ENCODE assay signal across 8 cellular contexts in the genomic region with DNA sequence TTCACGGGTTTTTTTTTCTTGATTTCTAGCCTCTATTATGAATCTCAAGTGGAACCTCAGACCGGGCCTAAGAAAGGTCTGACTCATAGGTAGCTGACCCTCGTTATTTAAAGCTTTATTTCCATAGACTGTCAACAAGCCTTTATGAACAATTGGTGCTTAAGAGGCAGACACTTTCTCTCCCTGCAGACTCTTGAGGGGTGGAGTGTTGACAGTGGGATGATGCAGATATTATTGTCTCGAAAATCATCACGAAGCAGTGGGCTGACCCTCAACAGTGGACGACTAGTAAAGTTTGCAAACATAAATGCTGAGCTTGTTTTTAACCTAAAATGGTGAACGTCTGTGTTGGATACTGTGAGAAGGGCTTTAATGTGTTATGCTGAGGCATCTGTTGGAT. TPM values are rescaled to one million over a fixed set of nuclear protein-coding genes. Genes with fewer than 3 reads are reported as not detected.
DNase-seq lines count a peak whose midpoint lies in the region; ATAC-seq, FAIRE-seq and TF ChIP-seq lines count a peak whose summit lies in the region.

No MANE protein-coding gene starts in this region.

- 81% methylated on average over 7 of the region's 7 CpGs for WGBS in HepG2 (ENCODE audit: low lambda C conversion rate)
- WGBS in right lobe of liver (ENCODE audit: insufficient coverage, low coverage, low lambda C conversion rate, missing lambda C conversion rate), result 57% methylated on average over 7 of the region's 7 CpGs
- WGBS in upper lobe of left lung, 2 donors, result 29 to 31% methylated on average over 7 of the region's 7 CpGs

- H3K4me3 ChIP-seq in HepG2 (replicated peaks in 1 of 3; ENCODE audit: insufficient read depth in 1 of 3, low read depth in 2 of 3, low read length in 3 of 3) (peak overlapping the region in 1 of 3 experiments; percentile 84; a peak in 1 of 6 replicates), right lobe of liver (no peak overlapping the region), PC-9 (no peak overlapping the region; the same call in 1 of the 2 replicates), foreskin fibroblast (ENCODE audit: low read depth in 1 of 2, low read length in 2 of 2) (peak overlapping the region; percentile 68 to 85), upper lobe of left lung (peak overlapping the region in 3 of 4 donors; percentile 78 to 98 (median 82))

- H3K4me1 ChIP-seq in HepG2 (ENCODE audit: insufficient read depth, low read length) (peaks cover 63% of the 10 kb centered on the region), right lobe of liver (peaks cover 0 to 35% (median 18%) of the 10 kb centered on the region in 4 donors), PC-9 (replicated peaks; ENCODE audit: insufficient read depth) (peaks cover 65% of the 10 kb centered on the region), upper lobe of left lung (peaks cover 33 to 55% (median 42%) of the 10 kb centered on the region in 4 donors)

- DNase-seq in HepG2 (ENCODE audit: low spot score) (no peak), right lobe of liver (no peak), PC-9 (no peak), foreskin fibroblast (peak; percentile 28 to 34), upper lobe of left lung (no peak), epidermal melanocyte (ENCODE audit: insufficient read length, low spot score) (no peak), GDM1 (lab: John Stamatoyannopoulos, UW) (no peak)

- no peak overlapping the region for H3K27ac ChIP-seq in HepG2 (ENCODE audit: extremely low read length, insufficient read depth, low read length)
- H3K27ac ChIP-seq in right lobe of liver, result peak overlapping the region in 1 of 3 donors; percentile 2
- H3K27ac ChIP-seq in PC-9, result no peak overlapping the region
- peak overlapping the region; percentile 87 to 97 (median 94) for H3K27ac ChIP-seq in upper lobe of left lung

- H2AFZ ChIP-seq in HepG2 (ENCODE audit: low read length), result no peak overlapping the region
- no peak overlapping the region for H2AFZ ChIP-seq in PC-9

- peak overlapping the region; percentile 94; the same call in 1 of the 2 replicates for H3K9ac ChIP-seq in HepG2 (ENCODE audit: insufficient read depth, low read depth, low read length)

- H3K4me2 ChIP-seq in HepG2 (ENCODE audit: low read depth, low read length), result peak overlapping the region; percentile 94
- H3K4me2 ChIP-seq in PC-9, result peak overlapping the region; percentile 93

- no peak for FAIRE-seq in HepG2 (lab: Jason Lieb, UNC)

- TF ChIP-seq RAD21 in HepG2 (CRISPR knock-in tag; IDR thresholded peaks at IDR 0.05), result no peak

- in situ Hi-C loops in HepG2 (cut with HindIII; ENCODE audit: extremely low pct_ligation_motif_present, low pct_unique_long_range_greater_than_20kb), result no loop called here

- H3K79me2 ChIP-seq in HepG2 (ENCODE audit: insufficient read depth, low read length), result peaks cover 45% of the 10 kb centered on the region
- peaks cover 62% of the 10 kb centered on the region for H3K79me2 ChIP-seq in PC-9 (ENCODE audit: low read depth)

- no peak for TF ChIP-seq POLR2A in HepG2 (IDR thresholded peaks at IDR 0.05; ENCODE audit: insufficient read depth in 1 of 2, low read depth in 2 of 2, low read length in 2 of 2)
- no peak for TF ChIP-seq POLR2A in right lobe of liver (IDR thresholded peaks at IDR 0.05)
- TF ChIP-seq POLR2A in upper lobe of left lung (IDR thresholded peaks at IDR 0.05), result no peak

- intact Hi-C loops in HepG2 (cut with micrococcal nuclease; ENCODE audit: unreplicated experiment) (no loop called here), right lobe of liver (cut with DNase I) (no loop called here), PC-9 (cut with micrococcal nuclease; ENCODE audit: unreplicated experiment) (loop anchor here (2.0 to 10.0 kb wide), 2 partner anchors 49 to 143 kb away; partner anchors contain the start of gene TIPRL)

- POLR2A ChIA-PET in HepG2 (lab: Yijun Ruan, JAX), result no interaction called here
- POLR2A ChIA-PET in PC-9 (lab: Charles Lee; ENCODE audit: unreplicated experiment), result interaction anchor here (0.7 kb wide), 2 partner anchors 14 to 60 kb away, joined by 5 to 6 read pairs; no protein-coding TSS in a partner anchor

- H3K9me3 ChIP-seq in HepG2 (ENCODE audit: low read length) (peaks cover 6% of the 10 kb centered on the region; the same call in 1 of the 2 replicates), right lobe of liver (no peaks in the 10 kb centered on the region), PC-9 (ENCODE audit: insufficient read depth, low read depth) (no peaks in the 10 kb centered on the region; the same call in 1 of the 2 replicates), upper lobe of left lung (no peaks in the 10 kb centered on the region)

- ATAC-seq in HepG2 (no peak), right lobe of liver (no peak), upper lobe of left lung (ENCODE audit: low FRiP score in 2 of 2) (no peak), esophagus mucosa (no peak)

- TF ChIP-seq CTCF in HepG2 (CRISPR knock-in tag; IDR thresholded peaks at IDR 0.05), result no peak
- no peak for TF ChIP-seq CTCF in right lobe of liver (IDR thresholded peaks at IDR 0.05)
- no peak for TF ChIP-seq CTCF in PC-9 (conservative IDR thresholded peaks at IDR 0.05)
- no peak for TF ChIP-seq CTCF in foreskin fibroblast (IDR thresholded peaks at IDR 0.05; ENCODE audit: low read depth, low read length)
- no peak for TF ChIP-seq CTCF in upper lobe of left lung (IDR thresholded peaks at IDR 0.05)

- BruUV-seq in HepG2 (replicated peaks; lab: Mats Ljungman, UMichigan) (no TSS peak), PC-9 (replicated peaks; lab: Mats Ljungman, UMichigan) (no TSS peak)

- H3K27me3 ChIP-seq in HepG2 (ENCODE audit: control insufficient read depth in 1 of 2, insufficient read depth in 2 of 2, low read length in 2 of 2) (no peaks in the 10 kb centered on the region), right lobe of liver (no peaks in the 10 kb centered on the region), PC-9 (ENCODE audit: insufficient read depth, low read depth) (no peaks in the 10 kb centered on the region), upper lobe of left lung (no peaks in the 10 kb centered on the region)

- H3F3A ChIP-seq in PC-9 (ENCODE audit: insufficient read depth, low read depth), result peaks cover 18% of the 10 kb centered on the region; the same call in 1 of the 2 replicates

- H3K36me3 ChIP-seq in HepG2 (replicated peaks in 1 of 2; ENCODE audit: control insufficient read depth in 1 of 2, insufficient read depth in 2 of 2, low read length in 2 of 2) (peaks cover 0 to 7% of the 10 kb centered on the region in 2 experiments; a peak in 1 of 5 replicates), right lobe of liver (peaks cover 0 to 7% (median 0%) of the 10 kb centered on the region in 4 donors), PC-9 (ENCODE audit: low read depth) (no peaks in the 10 kb centered on the region; the same call in 1 of the 2 replicates), upper lobe of left lung (peaks cover 5 to 18% (median 9%) of the 10 kb centered on the region in 4 donors)

- CTCF ChIA-PET in HepG2 (lab: Yijun Ruan, JAX; ENCODE audit: low intra/inter-chr PET ratio, low total read pairs), result no interaction called here
- CTCF ChIA-PET in PC-9 (lab: Charles Lee), result interaction anchor here (0.9 kb wide), 1 partner anchor 8 kb away, joined by 4 read pairs; no protein-coding TSS in a partner anchor

- H4K20me1 ChIP-seq in HepG2 (ENCODE audit: insufficient read depth, low read length) (no peaks in the 10 kb centered on the region; the same call in 1 of the 2 replicates), PC-9 (ENCODE audit: insufficient read depth) (no peaks in the 10 kb centered on the region)

- no peak for TF ChIP-seq EP300 in HepG2 (IDR thresholded peaks at IDR 0.05; ENCODE audit: low read depth in 2 of 2, low read length in 2 of 2)
- TF ChIP-seq EP300 in HepG2 (CRISPR knock-in tag; IDR thresholded peaks at IDR 0.05; ENCODE audit: borderline replicate concordance), result no peak
- TF ChIP-seq EP300 in upper lobe of left lung (IDR thresholded peaks at IDR 0.05), result no peak

- H3K9me2 ChIP-seq in PC-9 (ENCODE audit: insufficient read depth), result no peaks in the 10 kb centered on the region

RNA-seq across cellular contexts. Expression of gene SFT2D2, which starts 1.8 kb away (rescaled TPM):
- 28.8 and 31.4 TPM in 2 replicates for total RNA-seq in HepG2 (2016; rRNA removed; fragmentation: Illumina TruSeq; extraction: Trizol)
- 3.0 and 4.6 TPM in 2 replicates for total RNA-seq in HepG2 (2016; cell fraction: cytosol; rRNA removed; fragmentation: Illumina TruSeq; extraction: Trizol; ENCODE audit: low read depth)
- total RNA-seq in HepG2 (2016; cell fraction: insoluble cytoplasmic fraction; rRNA removed; fragmentation: Illumina TruSeq; extraction: Trizol), result 27.1 and 28.3 TPM in 2 replicates
- 5.9 and 6.3 TPM in 2 replicates for total RNA-seq in HepG2 (2016; cell fraction: membrane; rRNA removed; fragmentation: Illumina TruSeq; extraction: Trizol)
- total RNA-seq in HepG2 (2016; cell fraction: nucleus; rRNA removed; fragmentation: Illumina TruSeq; extraction: Trizol), result 26.1 and 28.1 TPM in 2 replicates
- polyA plus RNA-seq in HepG2 (2011; rRNA removed), result 8.5 and 10.0 TPM in 2 replicates
- 4.8 and 7.4 TPM in 2 replicates for polyA plus RNA-seq in HepG2 (2011; cell fraction: cytosol; rRNA removed)
- 7.8 and 7.9 TPM in 2 replicates for polyA plus RNA-seq in HepG2 (2011; cell fraction: nucleus; rRNA removed)
- polyA plus RNA-seq in HepG2 (2012), result 2.2 and 3.3 TPM in 2 replicates
- polyA plus RNA-seq in HepG2 (2016; cell fraction: cytosol; fragmentation: Illumina TruSeq; extraction: Trizol; ENCODE audit: low read depth), result 0.65 and 0.66 TPM in 2 replicates
- 8.3 and 9.0 TPM in 2 replicates for polyA plus RNA-seq in HepG2 (2016; cell fraction: insoluble cytoplasmic fraction; fragmentation: Illumina TruSeq; extraction: Trizol; ENCODE audit: low read depth)
- polyA plus RNA-seq in HepG2 (2016; cell fraction: membrane; fragmentation: Illumina TruSeq; extraction: Trizol; ENCODE audit: low read depth), result 1.0 and 1.9 TPM in 2 replicates
- 17.0 and 18.1 TPM in 2 replicates for polyA plus RNA-seq in HepG2 (2016; cell fraction: nucleus; fragmentation: Illumina TruSeq; extraction: Trizol; ENCODE audit: insufficient read depth, low read depth)
- polyA minus RNA-seq in HepG2 (2011; rRNA and poly(A)+ RNA removed; ENCODE audit: low replicate concordance), result 33.6 and 104 TPM in 2 replicates
- 23.4 and 30.6 TPM in 2 replicates for polyA minus RNA-seq in HepG2 (2011; cell fraction: cytosol; rRNA and poly(A)+ RNA removed)
- 17.0 and 19.1 TPM in 2 replicates for polyA minus RNA-seq in HepG2 (2011; cell fraction: nucleus; rRNA and poly(A)+ RNA removed)
- total RNA-seq in right lobe of liver, result 10 to 100 TPM; 26.5 to 35.4 (median 29.8) TPM
- total RNA-seq in PC-9 (2021), result 54.4 and 66.8 TPM in 2 replicates
- total RNA-seq in upper lobe of left lung, result 10 to 100 TPM; 27.7 to 70.6 (median 41.9) TPM
- total RNA-seq in esophagus mucosa, result 46.9 TPM

RNA-seq across cellular contexts. Expression of gene TIPRL, which starts 48.9 kb away (rescaled TPM):
- 22.8 and 33.5 TPM in 2 replicates for total RNA-seq in HepG2 (2016; rRNA removed; fragmentation: Illumina TruSeq; extraction: Trizol)
- 8.4 and 10.9 TPM in 2 replicates for total RNA-seq in HepG2 (2016; cell fraction: cytosol; rRNA removed; fragmentation: Illumina TruSeq; extraction: Trizol; ENCODE audit: low read depth)
- total RNA-seq in HepG2 (2016; cell fraction: insoluble cytoplasmic fraction; rRNA removed; fragmentation: Illumina TruSeq; extraction: Trizol), result 22.6 and 32.8 TPM in 2 replicates
- total RNA-seq in HepG2 (2016; cell fraction: membrane; rRNA removed; fragmentation: Illumina TruSeq; extraction: Trizol), result 15.6 and 18.7 TPM in 2 replicates
- total RNA-seq in HepG2 (2016; cell fraction: nucleus; rRNA removed; fragmentation: Illumina TruSeq; extraction: Trizol), result 11.8 and 11.9 TPM in 2 replicates
- polyA plus RNA-seq in HepG2 (2011; rRNA removed), result 7.6 and 10.1 TPM in 2 replicates
- polyA plus RNA-seq in HepG2 (2011; cell fraction: cytosol; rRNA removed), result 4.1 and 7.6 TPM in 2 replicates
- polyA plus RNA-seq in HepG2 (2011; cell fraction: nucleus; rRNA removed), result 2.0 and 3.2 TPM in 2 replicates
- polyA plus RNA-seq in HepG2 (2012), result 11.9 and 13.6 TPM in 2 replicates
- 12.0 and 17.8 TPM in 2 replicates for polyA plus RNA-seq in HepG2 (2016; cell fraction: cytosol; fragmentation: Illumina TruSeq; extraction: Trizol; ENCODE audit: low read depth)
- polyA plus RNA-seq in HepG2 (2016; cell fraction: insoluble cytoplasmic fraction; fragmentation: Illumina TruSeq; extraction: Trizol; ENCODE audit: low read depth), result 34.7 and 35.9 TPM in 2 replicates
- polyA plus RNA-seq in HepG2 (2016; cell fraction: membrane; fragmentation: Illumina TruSeq; extraction: Trizol; ENCODE audit: low read depth), result 13.6 and 15.9 TPM in 2 replicates
- polyA plus RNA-seq in HepG2 (2016; cell fraction: nucleus; fragmentation: Illumina TruSeq; extraction: Trizol; ENCODE audit: insufficient read depth, low read depth), result 15.2 and 15.8 TPM in 2 replicates
- polyA minus RNA-seq in HepG2 (2011; rRNA and poly(A)+ RNA removed; ENCODE audit: low replicate concordance), result 3.1 and 9.5 TPM in 2 replicates
- polyA minus RNA-seq in HepG2 (2011; cell fraction: cytosol; rRNA and poly(A)+ RNA removed), result 4.9 and 7.2 TPM in 2 replicates
- 3.9 and 6.2 TPM in 2 replicates for polyA minus RNA-seq in HepG2 (2011; cell fraction: nucleus; rRNA and poly(A)+ RNA removed)
- total RNA-seq in right lobe of liver, result 10 to 100 TPM; 12.1 to 24.1 (median 15.7) TPM
- 34.1 and 47.7 TPM in 2 replicates for total RNA-seq in PC-9 (2021)
- total RNA-seq in upper lobe of left lung, result 10 to 100 TPM in 4 of 6 donors, 1 to 10 TPM in 2; 7.2 to 26.1 (median 18.4) TPM
- total RNA-seq in esophagus mucosa, result 30.9 TPM

RNA-seq across cellular contexts. Expression of gene TBX19, which starts 53.1 kb away (rescaled TPM):
- 0.18 and 0.31 TPM in 2 replicates for total RNA-seq in HepG2 (2016; rRNA removed; fragmentation: Illumina TruSeq; extraction: Trizol)
- 0.30 and 0.44 TPM in 2 replicates for total RNA-seq in HepG2 (2016; cell fraction: cytosol; rRNA removed; fragmentation: Illumina TruSeq; extraction: Trizol; ENCODE audit: low read depth)
- total RNA-seq in HepG2 (2016; cell fraction: insoluble cytoplasmic fraction; rRNA removed; fragmentation: Illumina TruSeq; extraction: Trizol), result 0.17 and 0.22 TPM in 2 replicates
- 0.19 and 0.24 TPM in 2 replicates for total RNA-seq in HepG2 (2016; cell fraction: membrane; rRNA removed; fragmentation: Illumina TruSeq; extraction: Trizol)
- 0.44 and 0.71 TPM in 2 replicates for total RNA-seq in HepG2 (2016; cell fraction: nucleus; rRNA removed; fragmentation: Illumina TruSeq; extraction: Trizol)
- polyA plus RNA-seq in HepG2 (2011; rRNA removed), result 1.3 and 1.4 TPM in 2 replicates
- 0.81 and 1.0 TPM in 2 replicates for polyA plus RNA-seq in HepG2 (2011; cell fraction: cytosol; rRNA removed)
- polyA plus RNA-seq in HepG2 (2011; cell fraction: nucleus; rRNA removed), result 2.5 and 2.7 TPM in 2 replicates
- polyA plus RNA-seq in HepG2 (2012), result 0.99 and 1.1 TPM in 2 replicates
- 0.06 and 0.09 TPM in 2 replicates for polyA plus RNA-seq in HepG2 (2016; cell fraction: cytosol; fragmentation: Illumina TruSeq; extraction: Trizol; ENCODE audit: low read depth)
- polyA plus RNA-seq in HepG2 (2016; cell fraction: insoluble cytoplasmic fraction; fragmentation: Illumina TruSeq; extraction: Trizol; ENCODE audit: low read depth), result 0.24 and 0.43 TPM in 2 replicates
- polyA plus RNA-seq in HepG2 (2016; cell fraction: membrane; fragmentation: Illumina TruSeq; extraction: Trizol; ENCODE audit: low read depth), result 0.18 and 0.35 TPM in 2 replicates
- 1.3 TPM in 2 replicates for polyA plus RNA-seq in HepG2 (2016; cell fraction: nucleus; fragmentation: Illumina TruSeq; extraction: Trizol; ENCODE audit: insufficient read depth, low read depth)
- 0.51 and 0.80 TPM in 2 replicates for polyA minus RNA-seq in HepG2 (2011; rRNA and poly(A)+ RNA removed; ENCODE audit: low replicate concordance)
- not detected in 2 replicates for polyA minus RNA-seq in HepG2 (2011; cell fraction: cytosol; rRNA and poly(A)+ RNA removed)
- 0.90 and 1.5 TPM in 2 replicates for polyA minus RNA-seq in HepG2 (2011; cell fraction: nucleus; rRNA and poly(A)+ RNA removed)
- under 1 TPM; 0.43 to 0.68 (median 0.56) TPM for total RNA-seq in right lobe of liver
- total RNA-seq in PC-9 (2021), result 1.5 and 2.0 TPM in 2 replicates
- 1 to 10 TPM in 5 of 6 donors, under 1 TPM in 1; 0.91 to 6.3 (median 2.4) TPM for total RNA-seq in upper lobe of left lung
- total RNA-seq in esophagus mucosa, result 0.60 TPM

Comparison
In these comparisons a context has a peak if more than half of its experiments do, and no peak if none do; other contexts are left out.
1. DNase-seq: peak in foreskin fibroblast (2 of 2); none in HepG2 (single experiment), right lobe of liver (0 of 3), PC-9 (0 of 2), upper lobe of left lung (0 of 2), epidermal melanocyte (single experiment) and GDM1 (single experiment).
2. H3K27ac ChIP-seq: peak in upper lobe of left lung (4 of 4); none in HepG2 (single experiment) and PC-9 (single experiment).
3. H3K4me3 ChIP-seq: peak in foreskin fibroblast (2 of 2) and upper lobe of left lung (3 of 4); none in right lobe of liver (0 of 3) and PC-9 (single experiment).